8 cellular contexts compared by ENCODE assay signal in genomic region chr5:115815693-115816225, GRCh38. TPM values are rescaled to one million over a fixed set of nuclear protein-coding genes. Genes with fewer than 3 reads are reported as not detected.
DNase-seq lines count a peak whose midpoint lies in the region; ATAC-seq and TF ChIP-seq lines count a peak whose summit lies in the region.

No MANE protein-coding gene starts in this region.

- H3K36me3 Mint-ChIP-seq in activated T-cell treated with anti-CD3 and anti-CD28 coated beads, Interleukin-2, amount 50 U/mL, for 4 hours (ENCODE audit: insufficient read depth): no peaks in the 10 kb centered on the region
- peaks cover 26% of the 10 kb centered on the region for H3K36me3 Mint-ChIP-seq in brain

- peak overlapping the region; percentile 71 for H3K4me3 ChIP-seq in kidney epithelial cell (ENCODE audit: low read depth, low read length)
- peak overlapping the region; percentile 84 to 100 (median 90) for H3K4me3 ChIP-seq in subcutaneous abdominal adipose tissue (ENCODE audit: low read depth in 1 of 5, low read length in 5 of 5)

- no peaks in the 10 kb centered on the region for H3K9me3 ChIP-seq in subcutaneous abdominal adipose tissue (ENCODE audit: control insufficient read depth in 5 of 5, low read length in 5 of 5)

- TF ChIP-seq CTCF in brain (conservative IDR thresholded peaks at IDR 0.05): peak in 1 of 2 experiments; percentile 23
- no peak for TF ChIP-seq CTCF in kidney epithelial cell (IDR thresholded peaks at IDR 0.05; ENCODE audit: insufficient read depth, low read length, poor library complexity, severe bottlenecking)

- H3K27me3 ChIP-seq in kidney epithelial cell (ENCODE audit: control insufficient read depth, insufficient read depth, low read length) (peaks cover 14% of the 10 kb centered on the region), subcutaneous abdominal adipose tissue (ENCODE audit: control insufficient read depth in 5 of 5, insufficient read depth in 4 of 5, low read length in 5 of 5) (peaks cover 0 to 23% (median 5%) of the 10 kb centered on the region in 5 donors)

- DNase-seq in activated T-cell treated with anti-CD3 and anti-CD28 coated beads, Interleukin-2, amount 50 U/mL, for 4 hours: no peak
- no peak for DNase-seq in activated T-cell treated with anti-CD3 and anti-CD28 coated beads, Interleukin-2, amount 50 U/mL, for 1 hour
- DNase-seq in kidney epithelial cell (ENCODE audit: low read depth): no peak
- DNase-seq in activated CD4-positive, CD25-positive, alpha-beta regulatory T cell treated with anti-CD3 and anti-CD28 coated beads, Interleukin-2, amount 50 U/mL, for 72 hours: no peak

- H3K27ac ChIP-seq in subcutaneous abdominal adipose tissue (ENCODE audit: low read depth, low read length): peak overlapping the region; percentile 88

- H3K27ac Mint-ChIP-seq in brain: peak overlapping the region; percentile 97 to 100 (median 99)

- H3K36me3 ChIP-seq in kidney epithelial cell (ENCODE audit: control insufficient read depth, insufficient read depth, low read length) (no peaks in the 10 kb centered on the region), subcutaneous abdominal adipose tissue (ENCODE audit: control insufficient read depth in 5 of 5, insufficient read depth in 5 of 5, low read length in 5 of 5) (peaks cover 0 to 16% (median 0%) of the 10 kb centered on the region in 5 donors)

- no peaks in the 10 kb centered on the region for H3K9me3 Mint-ChIP-seq in activated T-cell treated with anti-CD3 and anti-CD28 coated beads, Interleukin-2, amount 50 U/mL, for 4 hours
- peaks cover 0 to 4% (median 0%) of the 10 kb centered on the region in 5 experiments for H3K9me3 Mint-ChIP-seq in brain

- peaks cover 0 to 57% (median 39%) of the 10 kb centered on the region in 5 donors for H3K4me1 ChIP-seq in subcutaneous abdominal adipose tissue (ENCODE audit: control insufficient read depth in 5 of 5, insufficient read depth in 5 of 5, low read length in 5 of 5)

- ATAC-seq in activated T-cell treated with anti-CD3 and anti-CD28 coated beads, Interleukin-2, amount 50 U/mL, for 4 hours: peak; percentile 17 to 22
- no peak for ATAC-seq in HG02571 (IDR thresholded peaks at IDR 0.05; ENCODE audit: unreplicated experiment)
- ATAC-seq in GM19035 (IDR thresholded peaks at IDR 0.05; ENCODE audit: unreplicated experiment): no peak

- peak overlapping the region; percentile 31 to 86 (median 70) for H3K9ac ChIP-seq in subcutaneous abdominal adipose tissue (ENCODE audit: low read length in 5 of 5)

- H3K4me3 Mint-ChIP-seq in activated T-cell treated with anti-CD3 and anti-CD28 coated beads, Interleukin-2, amount 50 U/mL, for 4 hours: peak overlapping the region; percentile 64
- H3K4me3 Mint-ChIP-seq in brain: peak overlapping the region; percentile 90 to 97 (median 94)

- peaks cover 17% of the 10 kb centered on the region for H3K4me1 Mint-ChIP-seq in activated T-cell treated with anti-CD3 and anti-CD28 coated beads, Interleukin-2, amount 50 U/mL, for 4 hours (ENCODE audit: low read depth)
- peaks cover 73% of the 10 kb centered on the region for H3K4me1 Mint-ChIP-seq in brain

- peaks cover 66% of the 10 kb centered on the region for H3K27me3 Mint-ChIP-seq in activated T-cell treated with anti-CD3 and anti-CD28 coated beads, Interleukin-2, amount 50 U/mL, for 4 hours (ENCODE audit: low read depth)
- H3K27me3 Mint-ChIP-seq in brain: peaks cover 19% of the 10 kb centered on the region

RNA-seq across cellular contexts. Expression of gene CDO1, which starts 0.7 kb away (rescaled TPM):
- total RNA-seq in activated T-cell treated with anti-CD3 and anti-CD28 coated beads, Interleukin-2, amount 50 U/mL, for 4 hours: under 1 TPM in 2 of 3 donors, not detected in 1; 0.26 to 0.28 TPM
- polyA plus RNA-seq in brain (ENCODE audit: insufficient read depth, low read depth, low replicate concordance): 8.0 TPM
- total RNA-seq in kidney epithelial cell: 9.7 and 11.7 TPM in 2 replicates

RNA-seq across cellular contexts. Expression of gene ATG12, which starts 25.6 kb away (rescaled TPM):
- total RNA-seq in activated T-cell treated with anti-CD3 and anti-CD28 coated beads, Interleukin-2, amount 50 U/mL, for 4 hours: 10 to 100 TPM; 36.0 to 46.4 (median 41.4) TPM
- polyA plus RNA-seq in brain (ENCODE audit: insufficient read depth, low read depth, low replicate concordance): 18.3 TPM
- 23.9 and 35.1 TPM in 2 replicates for total RNA-seq in kidney epithelial cell

RNA-seq across cellular contexts. Expression of gene AP3S1, which starts 26.0 kb away (rescaled TPM):
- total RNA-seq in activated T-cell treated with anti-CD3 and anti-CD28 coated beads, Interleukin-2, amount 50 U/mL, for 4 hours: 10 to 100 TPM; 42.0 to 53.0 (median 48.5) TPM
- polyA plus RNA-seq in brain (ENCODE audit: insufficient read depth, low read depth, low replicate concordance): 44.6 TPM
- total RNA-seq in kidney epithelial cell: 116 and 208 TPM in 2 replicates

Comparison
In these comparisons a context has a peak if more than half of its experiments do, and no peak if none do; other contexts are left out.
1. ATAC-seq: peak in activated T-cell treated with anti-CD3 and anti-CD28 coated beads, Interleukin-2, amount 50 U/mL, for 4 hours (2 of 2); none in HG02571 (single experiment) and GM19035 (single experiment).